In the genomic region with DNA sequence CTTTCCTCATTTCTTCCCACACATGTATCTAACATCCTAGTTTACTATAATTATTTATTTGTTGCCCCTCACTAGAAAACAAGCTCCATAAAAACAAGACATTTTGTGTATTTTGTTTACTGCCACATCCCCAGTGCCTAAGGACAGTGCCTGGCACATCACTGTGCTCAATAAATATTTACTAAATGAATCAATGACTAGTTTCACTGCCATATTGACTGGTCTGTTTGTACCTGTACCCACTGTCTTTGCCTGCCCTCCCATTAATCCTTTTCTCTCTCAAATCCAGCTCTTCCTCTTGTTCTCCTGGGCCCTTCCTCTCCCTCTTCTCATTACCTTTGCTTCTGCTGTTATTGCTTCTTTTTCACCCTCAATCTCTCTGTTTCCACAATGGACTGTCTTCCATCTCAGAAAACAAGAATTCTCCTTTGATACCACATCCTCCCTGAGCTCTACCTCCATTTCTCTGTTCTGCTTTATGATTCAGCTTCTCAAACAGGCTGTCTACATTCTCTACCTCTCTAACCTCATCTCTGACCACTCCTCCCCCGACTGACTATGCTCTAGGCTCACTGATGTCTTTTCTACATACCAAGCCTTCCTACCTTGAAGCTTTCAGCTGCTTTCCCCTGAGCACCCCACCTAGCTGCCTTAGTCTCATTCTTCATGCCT, we compare ENCODE assay signal across 14 cellular contexts. TPM values are rescaled to one million over a fixed set of nuclear protein-coding genes. Genes with fewer than 3 reads are reported as not detected.
A peak's percentile ranks its signal among the peaks of the same experiment; 100 is the strongest.
DNase-seq lines count a peak whose midpoint lies in the region; ATAC-seq and TF ChIP-seq lines count a peak whose summit lies in the region.
"Had no signal": no experiment of that assay in that cellular context is flagged by ENCODE, and none has a peak within 500 bp of the region (broad histone marks: within the 10 kb centered on the region; RNA-seq: fewer than 3 reads in every experiment).

No MANE protein-coding gene starts in this region.

- H3K79me2 ChIP-seq in SK-N-SH (ENCODE audit: insufficient read depth), result no peaks in the 10 kb centered on the region
- H3K79me2 ChIP-seq in PC-9 (ENCODE audit: low read depth), result no peaks in the 10 kb centered on the region

- no peak overlapping the region for H3K4me3 Mint-ChIP-seq in naive thymus-derived CD4-positive, alpha-beta T cell
- H3K4me3 Mint-ChIP-seq: activated CD4-positive, alpha-beta memory T cell treated with anti-CD3 and anti-CD28 coated beads, Interleukin-2, amount 10 ng/mL, durations not matched to agents 7 days and 5 days; T-helper 17 cell had no signal

- peaks cover 0 to 2% of the 10 kb centered on the region in 2 experiments for H3K36me3 ChIP-seq in SK-N-SH (replicated peaks in 1 of 2; ENCODE audit: control insufficient read depth in 1 of 2, insufficient read depth in 2 of 2, low read length in 1 of 2)
- H3K36me3 ChIP-seq in liver (ENCODE audit: control insufficient read depth in 4 of 4, insufficient read depth in 3 of 4, low read depth in 1 of 4, low read length in 3 of 4), result no peaks in the 10 kb centered on the region
- H3K36me3 ChIP-seq in naive thymus-derived CD4-positive, alpha-beta T cell (ENCODE audit: control insufficient read depth in 2 of 3, insufficient read depth in 3 of 3, low read length in 3 of 3), result no peaks in the 10 kb centered on the region
- no peaks in the 10 kb centered on the region for H3K36me3 ChIP-seq in PC-9 (ENCODE audit: low read depth)
- H3K36me3 ChIP-seq: tibial nerve had no signal

- H4K20me1 ChIP-seq in SK-N-SH (ENCODE audit: insufficient read depth) (no peaks in the 10 kb centered on the region), PC-9 (ENCODE audit: insufficient read depth) (no peaks in the 10 kb centered on the region)

- CTCF ChIA-PET in SK-N-SH (lab: Yijun Ruan, JAX) (interaction anchor here (0.8 to 10.5 kb wide), 5 partner anchors 8 to 234 kb away, joined by 3 to 126 read pairs (median 4); no protein-coding TSS in a partner anchor), PC-9 (lab: Charles Lee) (no interaction called here)
- CTCF ChIA-PET in naive thymus-derived CD4-positive, alpha-beta T cell (lab: Charles Lee), result interaction anchor here (1.2 kb wide), 1 partner anchor 23 kb away, joined by 3 read pairs; no protein-coding TSS in a partner anchor

- H3K4me1 ChIP-seq in SK-N-SH (ENCODE audit: control insufficient read depth in 1 of 2, insufficient read depth in 2 of 2, low read depth in 1 of 2, low read length in 1 of 2), result peaks cover 0 to 8% of the 10 kb centered on the region in 2 experiments; a peak in 1 of 4 replicates
- no peaks in the 10 kb centered on the region for H3K4me1 ChIP-seq in liver (ENCODE audit: control insufficient read depth in 4 of 4, insufficient read depth in 4 of 4, low read length in 3 of 4)
- H3K4me1 ChIP-seq in naive thymus-derived CD4-positive, alpha-beta T cell (ENCODE audit: control insufficient read depth in 2 of 2, insufficient read depth in 2 of 2, low read length in 2 of 2), result no peaks in the 10 kb centered on the region
- no peaks in the 10 kb centered on the region; the same call in 1 of the 2 replicates for H3K4me1 ChIP-seq in PC-9 (replicated peaks; ENCODE audit: insufficient read depth)
- H3K4me1 ChIP-seq: tibial nerve had no signal

- no peaks in the 10 kb centered on the region for H3K9me3 ChIP-seq in SK-N-SH
- H3K9me3 ChIP-seq in liver (ENCODE audit: control insufficient read depth in 4 of 4, low read length in 3 of 4), result no peaks in the 10 kb centered on the region
- no peaks in the 10 kb centered on the region for H3K9me3 ChIP-seq in naive thymus-derived CD4-positive, alpha-beta T cell (ENCODE audit: control insufficient read depth in 2 of 3, low read length in 3 of 3)
- H3K9me3 ChIP-seq in PC-9 (ENCODE audit: insufficient read depth, low read depth), result no peaks in the 10 kb centered on the region
- H3K9me3 ChIP-seq: tibial nerve had no signal

- no peaks in the 10 kb centered on the region for H3K36me3 Mint-ChIP-seq in naive thymus-derived CD4-positive, alpha-beta T cell

- H3K9me2 ChIP-seq in SK-N-SH (no peaks in the 10 kb centered on the region), PC-9 (ENCODE audit: insufficient read depth) (no peaks in the 10 kb centered on the region)

- no peak overlapping the region for H3K27ac ChIP-seq in SK-N-SH (ENCODE audit: low read depth in 2 of 2, low read length in 1 of 2)
- H3K27ac ChIP-seq in liver (ENCODE audit: low read depth in 1 of 2, low read length in 2 of 2), result no peak overlapping the region
- no peak overlapping the region for H3K27ac ChIP-seq in naive thymus-derived CD4-positive, alpha-beta T cell (ENCODE audit: low read depth, low read length)
- no peak overlapping the region for H3K27ac ChIP-seq in PC-9
- H3K27ac ChIP-seq: 22Rv1, tibial nerve had no signal

- no peak for TF ChIP-seq EP300 in SK-N-SH (IDR thresholded peaks at IDR 0.05; ENCODE audit: borderline replicate concordance in 1 of 2, low read depth in 1 of 2, low read length in 1 of 2)

- H3K9ac ChIP-seq in SK-N-SH (no peak overlapping the region), liver (ENCODE audit: low read depth in 1 of 2, low read length in 2 of 2) (no peak overlapping the region)

- H3K4me3 ChIP-seq in SK-N-SH (ENCODE audit: low read depth in 2 of 2, low read length in 1 of 2) (no peak overlapping the region), liver (ENCODE audit: low read depth in 1 of 3, low read length in 3 of 3) (no peak overlapping the region), PC-9 (no peak overlapping the region)
- H3K4me3 ChIP-seq in naive thymus-derived CD4-positive, alpha-beta T cell (ENCODE audit: low read length), result no peak overlapping the region
- H3K4me3 ChIP-seq: tibial nerve had no signal

- no peak overlapping the region for H3K4me2 ChIP-seq in SK-N-SH
- H3K4me2 ChIP-seq in PC-9, result no peak overlapping the region

- POLR2A ChIA-PET in SK-N-SH (lab: Yijun Ruan, JAX) (no interaction called here), PC-9 (lab: Charles Lee; ENCODE audit: unreplicated experiment) (no interaction called here)
- POLR2A ChIA-PET in naive thymus-derived CD4-positive, alpha-beta T cell (lab: Charles Lee), result interaction anchor here (2.0 to 2.1 kb wide), 2 partner anchors 8 to 151 kb away, joined by 5 read pairs; a partner anchor contains a TSS

- H3K27ac Mint-ChIP-seq in naive thymus-derived CD4-positive, alpha-beta T cell, result no peak overlapping the region
- H3K27ac Mint-ChIP-seq: activated CD4-positive, alpha-beta memory T cell treated with anti-CD3 and anti-CD28 coated beads, Interleukin-2, amount 10 ng/mL, durations not matched to agents 7 days and 5 days; T-helper 17 cell had no signal

- H2AFZ ChIP-seq in SK-N-SH (ENCODE audit: low read depth) (no peak overlapping the region), PC-9 (no peak overlapping the region)

- H3F3A ChIP-seq in SK-N-SH (replicated peaks; ENCODE audit: insufficient read depth) (peaks cover 12% of the 10 kb centered on the region), PC-9 (ENCODE audit: insufficient read depth, low read depth) (peaks cover 10% of the 10 kb centered on the region; the same call in 1 of the 2 replicates)

- peaks cover 0 to 2% (median 0%) of the 10 kb centered on the region in 5 donors for H3K27me3 Mint-ChIP-seq in naive thymus-derived CD4-positive, alpha-beta T cell
- H3K27me3 Mint-ChIP-seq: activated CD4-positive, alpha-beta memory T cell treated with anti-CD3 and anti-CD28 coated beads, Interleukin-2, amount 10 ng/mL, durations not matched to agents 7 days and 5 days; T-helper 17 cell had no signal

- TF ChIP-seq RAD21 in SK-N-SH (IDR thresholded peaks at IDR 0.05; ENCODE audit: low read length) (no peak), liver (IDR thresholded peaks at IDR 0.05) (no peak)

- DNase-seq in SK-N-SH, result no peak
- DNase-seq in naive thymus-derived CD4-positive, alpha-beta T cell, result no peak
- DNase-seq in PC-9, result no peak
- no peak for DNase-seq in NAMALWA (ENCODE audit: low spot score)
- DNase-seq: activated CD4-positive, alpha-beta memory T cell treated with anti-CD3 and anti-CD28 coated beads, Interleukin-2, amount 10 ng/mL, durations not matched to agents 7 days and 5 days; NCI-H345; T-helper 17 cell had no signal

- no peak for TF ChIP-seq CTCF in SK-N-SH (IDR thresholded peaks at IDR 0.05)
- no peak for TF ChIP-seq CTCF in liver (IDR thresholded peaks at IDR 0.05; ENCODE audit: low read depth, low read length, missing input control)
- TF ChIP-seq CTCF in PC-9 (conservative IDR thresholded peaks at IDR 0.05), result no peak

- no peaks in the 10 kb centered on the region for H3K9me3 Mint-ChIP-seq in naive thymus-derived CD4-positive, alpha-beta T cell
- H3K9me3 Mint-ChIP-seq: activated CD4-positive, alpha-beta memory T cell treated with anti-CD3 and anti-CD28 coated beads, Interleukin-2, amount 10 ng/mL, durations not matched to agents 7 days and 5 days had no signal

- 7% methylated on average over 1 of the region's 1 CpG for WGBS in SK-N-SH (ENCODE audit: low lambda C conversion rate)
- 50% methylated on average over 1 of the region's 1 CpG for WGBS in liver

- ATAC-seq in SK-N-SH treated with all-trans-retinoic acid at 6 μM for 48 hours (peak; percentile 16), GM21717 (IDR thresholded peaks at IDR 0.05; ENCODE audit: unreplicated experiment) (peak; percentile 79), HG03175 (IDR thresholded peaks at IDR 0.05; ENCODE audit: unreplicated experiment) (peak; percentile 70)
- ATAC-seq in naive thymus-derived CD4-positive, alpha-beta T cell, result no peak
- ATAC-seq: Panc1, T-helper 17 cell had no signal

- intact Hi-C loops in naive thymus-derived CD4-positive, alpha-beta T cell (cut with micrococcal nuclease), result no loop called here
- intact Hi-C loops in PC-9 (cut with micrococcal nuclease; ENCODE audit: unreplicated experiment), result no loop called here

- H3K4me1 Mint-ChIP-seq in naive thymus-derived CD4-positive, alpha-beta T cell, result peaks cover 0 to 2% (median 0%) of the 10 kb centered on the region in 7 donors
- H3K4me1 Mint-ChIP-seq: activated CD4-positive, alpha-beta memory T cell treated with anti-CD3 and anti-CD28 coated beads, Interleukin-2, amount 10 ng/mL, durations not matched to agents 7 days and 5 days; T-helper 17 cell had no signal

- H3K27me3 ChIP-seq in SK-N-SH (ENCODE audit: insufficient read depth), result no peaks in the 10 kb centered on the region
- H3K27me3 ChIP-seq in liver (ENCODE audit: control insufficient read depth in 4 of 4, insufficient read depth in 4 of 4, low read length in 3 of 4), result no peaks in the 10 kb centered on the region
- H3K27me3 ChIP-seq in naive thymus-derived CD4-positive, alpha-beta T cell (ENCODE audit: control insufficient read depth in 2 of 2, insufficient read depth in 2 of 2, low read length in 2 of 2), result no peaks in the 10 kb centered on the region
- no peaks in the 10 kb centered on the region for H3K27me3 ChIP-seq in PC-9 (ENCODE audit: insufficient read depth, low read depth)
- H3K27me3 ChIP-seq: tibial nerve had no signal

- BruUV-seq in PC-9 (replicated peaks; lab: Mats Ljungman, UMichigan), result no TSS peak

TF ChIP-seq in liver, 16 proteins besides CTCF, POLR2A, EP300 and RAD21 (continues in another document):
- TF ChIP-seq YY1 (IDR thresholded peaks at IDR 0.05), result peak; percentile 20

RNA-seq across cellular contexts. Expression of a gene that starts 8.3 kb away (rescaled TPM):
- polyA plus RNA-seq in SK-N-SH (2012; rRNA removed) (13.8 and 16.3 TPM in 2 replicates), liver (10 to 100 TPM in 1 of 2 donors, 1 to 10 TPM in 1; 5.2 to 25.0 TPM)
- 14.7 and 21.1 TPM in 2 replicates for polyA plus RNA-seq in SK-N-SH (2012; cell fraction: cytosol; rRNA removed)
- 13.0 and 33.6 TPM in 2 replicates for polyA plus RNA-seq in SK-N-SH (2012; cell fraction: nucleus; rRNA removed)
- total RNA-seq in liver (10 to 100 TPM; 13.6 to 13.9 TPM), PC-9 (2021) (33.7 TPM in 2 replicates)
- total RNA-seq in naive thymus-derived CD4-positive, alpha-beta T cell, result 10 to 100 TPM; 37.5 to 77.0 (median 51.7) TPM
- polyA plus RNA-seq in naive thymus-derived CD4-positive, alpha-beta T cell, result 10 to 100 TPM; 14.2 to 22.5 TPM
